8 cellular contexts compared by ENCODE assay signal in the genomic region with DNA sequence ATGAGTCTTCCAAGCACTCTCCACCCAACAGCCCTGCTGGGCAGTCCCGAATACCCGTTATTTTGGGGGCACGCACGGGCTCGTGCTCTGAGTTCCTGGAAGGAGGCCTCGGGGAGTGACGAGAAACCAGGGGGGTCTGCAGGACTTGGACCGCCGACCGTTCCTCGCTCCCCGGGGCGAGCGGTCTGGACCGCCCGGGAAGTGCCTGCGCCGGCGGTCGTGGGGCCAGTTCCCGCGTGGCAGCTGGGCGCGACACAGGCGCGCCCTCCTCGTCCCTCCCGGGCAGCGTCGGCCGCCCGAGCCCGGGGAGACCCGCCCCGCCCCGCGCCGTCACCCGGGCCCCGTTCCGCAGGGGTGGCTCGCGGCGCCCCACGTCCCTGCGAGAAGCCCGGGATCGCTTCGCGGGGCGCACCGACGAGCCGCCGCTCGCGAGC. TPM values are rescaled to one million over a fixed set of nuclear protein-coding genes. Genes with fewer than 3 reads are reported as not detected.
DNase-seq lines count a peak whose midpoint lies in the region; ATAC-seq lines count a peak whose summit lies in the region.

No MANE protein-coding gene starts in this region.

- H3K9me3 ChIP-seq in stomach smooth muscle (ENCODE audit: control insufficient read depth in 2 of 2, low read length in 2 of 2): no peaks in the 10 kb centered on the region

- peak; percentile 22 to 24 for ATAC-seq in activated CD4-positive, CD25-positive, alpha-beta regulatory T cell treated with anti-CD3 and anti-CD28 coated beads, Interleukin-2, amount 50 U/mL, for 24 hours
- peak; percentile 46 for ATAC-seq in HG02678 (IDR thresholded peaks at IDR 0.05; ENCODE audit: unreplicated experiment)
- ATAC-seq in central memory CD8-positive, alpha-beta T cell (replicated peaks; ENCODE audit: extremely low read depth, poor library complexity, severe bottlenecking): peak; percentile 38
- ATAC-seq in left lobe of liver: peak; percentile 62

- peak overlapping the region; percentile 77 for H3K27ac ChIP-seq in stomach smooth muscle (ENCODE audit: low read length)

- H3K4me1 Mint-ChIP-seq in central memory CD8-positive, alpha-beta T cell: peaks cover 18% of the 10 kb centered on the region

- peaks cover 14% of the 10 kb centered on the region for H3K4me1 ChIP-seq in stomach smooth muscle (ENCODE audit: control insufficient read depth, insufficient read depth, low read length)

- no peaks in the 10 kb centered on the region for H3K27me3 ChIP-seq in stomach smooth muscle (ENCODE audit: control insufficient read depth in 1 of 2, insufficient read depth in 2 of 2, low read length in 2 of 2)

- H3K4me3 Mint-ChIP-seq in central memory CD8-positive, alpha-beta T cell: peak overlapping the region; percentile 85

- H3K36me3 Mint-ChIP-seq in central memory CD8-positive, alpha-beta T cell (ENCODE audit: insufficient read depth): peaks cover 2% of the 10 kb centered on the region

- peak overlapping the region; percentile 77 to 82 for H3K4me3 ChIP-seq in stomach smooth muscle (ENCODE audit: low read length in 2 of 2)

- peaks cover 72% of the 10 kb centered on the region for H3K27me3 Mint-ChIP-seq in central memory CD8-positive, alpha-beta T cell

- no peaks in the 10 kb centered on the region for H3K9me3 Mint-ChIP-seq in central memory CD8-positive, alpha-beta T cell

- H3K36me3 ChIP-seq in stomach smooth muscle (ENCODE audit: control insufficient read depth in 2 of 2, insufficient read depth in 2 of 2, low read length in 2 of 2): no peaks in the 10 kb centered on the region

- H3K9ac ChIP-seq in stomach smooth muscle (ENCODE audit: low read length in 2 of 2): peak overlapping the region; percentile 64 to 85

- no peak for DNase-seq in activated CD4-positive, CD25-positive, alpha-beta regulatory T cell (lab: John Stamatoyannopoulos, UW)
- DNase-seq in NCI-H69 (lab: John Stamatoyannopoulos, UW) (peak; percentile 75), left lobe of liver (ENCODE audit: low spot score) (peak; percentile 46), foreskin melanocyte (no peak)
- DNase-seq in central memory CD8-positive, alpha-beta T cell (ENCODE audit: low spot score in 2 of 2): no peak

- no peak overlapping the region for H3K27ac Mint-ChIP-seq in central memory CD8-positive, alpha-beta T cell (ENCODE audit: low read depth)

RNA-seq across cellular contexts. Expression of gene GNB4, which starts 0.4 kb away (rescaled TPM):
- total RNA-seq in left lobe of liver: 3.3 TPM

Comparison
In these comparisons a context has a peak if more than half of its experiments do, and no peak if none do; other contexts are left out.
1. DNase-seq: peak in NCI-H69 (single experiment) and left lobe of liver (single experiment); none in activated CD4-positive, CD25-positive, alpha-beta regulatory T cell (0 of 4), central memory CD8-positive, alpha-beta T cell (0 of 2) and foreskin melanocyte (single experiment).
2. Peak in every context shown above with its lines, with median percentiles within 50 percentile points of each other: ATAC-seq.